ENCODE assay signal across 28 cellular contexts in genomic region chr4:61079427-61079826, GRCh38.
A peak's percentile ranks its signal among the peaks of the same experiment; 100 is the strongest.
DNase-seq lines count a peak whose midpoint lies in the region; ATAC-seq and TF ChIP-seq lines count a peak whose summit lies in the region.
"Had no signal": no experiment of that assay in that cellular context is flagged by ENCODE, and none has a peak within 500 bp of the region (broad histone marks: within the 10 kb centered on the region; RNA-seq: fewer than 3 reads in every experiment).

No MANE protein-coding gene starts in this region.

- H3K4me3 ChIP-seq in breast epithelium, result no peak overlapping the region
- H3K4me3 ChIP-seq in PC-3 (ENCODE audit: low read length), result no peak overlapping the region
- H3K4me3 ChIP-seq in choroid plexus epithelial cell (ENCODE audit: low read depth, low read length), result no peak overlapping the region
- H3K4me3 ChIP-seq: GM12878, GM23338 had no signal

- CTCF ChIA-PET in MCF 10A (lab: Yijun Ruan, JAX), result no interaction called here
- CTCF ChIA-PET in PC-3 (lab: Charles Lee), result no interaction called here
- CTCF ChIA-PET in HEK293T (lab: Yijun Ruan, JAX), result no interaction called here

- POLR2A ChIA-PET in MCF 10A (lab: Yijun Ruan, JAX) (no interaction called here), PC-3 (lab: Charles Lee; ENCODE audit: unreplicated experiment) (no interaction called here), HEK293T (lab: Yijun Ruan, JAX) (no interaction called here)

- ATAC-seq in PC-3, result peak; percentile 15
- ATAC-seq: GM12878, GM23338, HepG2 had no signal

- no TSS peak for BruUV-seq in MCF 10A (replicated peaks; lab: Mats Ljungman, UMichigan)
- BruUV-seq in PC-3 (replicated peaks; lab: Mats Ljungman, UMichigan), result no TSS peak

- H3K4me1 Mint-ChIP-seq in MCF 10A (ENCODE audit: insufficient read depth, unreplicated experiment), result peaks cover 7% of the 10 kb centered on the region
- H3K4me1 Mint-ChIP-seq: GM23338 had no signal

- H4K20me1 ChIP-seq in PC-3 (ENCODE audit: low read length), result no peaks in the 10 kb centered on the region

- H3K36me3 Mint-ChIP-seq in MCF 10A (ENCODE audit: insufficient read depth, unreplicated experiment), result no peaks in the 10 kb centered on the region

- H3K27me3 ChIP-seq in breast epithelium (no peaks in the 10 kb centered on the region), PC-3 (ENCODE audit: low read length) (no peaks in the 10 kb centered on the region)
- H3K27me3 ChIP-seq: BE2C had no signal

- H3K9me3 Mint-ChIP-seq in MCF 10A (ENCODE audit: unreplicated experiment), result peaks cover 10% of the 10 kb centered on the region
- H3K9me3 Mint-ChIP-seq: GM23338 had no signal

- no peaks in the 10 kb centered on the region for H3K9me3 ChIP-seq in breast epithelium
- no peaks in the 10 kb centered on the region for H3K9me3 ChIP-seq in PC-3 (ENCODE audit: low read length)
- H3K9me3 ChIP-seq: BE2C had no signal

- no peaks in the 10 kb centered on the region for H3F3A ChIP-seq in PC-3 (ENCODE audit: low read length, unreplicated experiment)

- TF ChIP-seq CTCF in MCF 10A (IDR thresholded peaks at IDR 0.05; ENCODE audit: unreplicated experiment) (no peak), breast epithelium (IDR thresholded peaks at IDR 0.05) (no peak), PC-3 (conservative IDR thresholded peaks at IDR 0.05; ENCODE audit: low read depth, low read length) (no peak), choroid plexus epithelial cell (conservative IDR thresholded peaks at IDR 0.05; ENCODE audit: low read depth, low read length) (no peak)

- H3K4me2 ChIP-seq in PC-3 (ENCODE audit: low read length), result no peak overlapping the region
- H3K4me2 ChIP-seq: GM23338 had no signal

- no peak overlapping the region for H3K27ac ChIP-seq in breast epithelium
- H3K27ac ChIP-seq in PC-3 (ENCODE audit: low read length), result no peak overlapping the region
- H3K27ac ChIP-seq: 22Rv1 had no signal

- H3K9ac ChIP-seq in PC-3 (ENCODE audit: low read length), result no peak overlapping the region

- H3K27me3 Mint-ChIP-seq in MCF 10A (ENCODE audit: insufficient read depth, unreplicated experiment), result no peaks in the 10 kb centered on the region

- H2AFZ ChIP-seq in PC-3 (ENCODE audit: low read length), result no peak overlapping the region
- H2AFZ ChIP-seq: GM23338 had no signal

- H3K36me3 ChIP-seq in breast epithelium (no peaks in the 10 kb centered on the region), PC-3 (ENCODE audit: low read depth, low read length) (no peaks in the 10 kb centered on the region)
- H3K36me3 ChIP-seq: BE2C had no signal

- peak overlapping the region; percentile 31 for H3K27ac Mint-ChIP-seq in MCF 10A (ENCODE audit: low read depth, unreplicated experiment)
- H3K27ac Mint-ChIP-seq: GM23338 had no signal

- intact Hi-C loops in MCF 10A (cut with micrococcal nuclease) (no loop called here), breast epithelium (cut with DNase I; ENCODE audit: low total_unique reads) (no loop called here), PC-3 (cut with micrococcal nuclease) (no loop called here)

- H3K4me1 ChIP-seq in breast epithelium (no peaks in the 10 kb centered on the region), PC-3 (ENCODE audit: insufficient read depth, low read length) (no peaks in the 10 kb centered on the region)
- H3K4me1 ChIP-seq: BE2C had no signal

- H3K9me2 ChIP-seq in PC-3 (replicated peaks; ENCODE audit: low read length), result 0 out of 2 replicates have a peak, but pooled peaks cover 6% of the 10 kb centered on the region

- H3K79me2 ChIP-seq in PC-3 (ENCODE audit: low read length), result no peaks in the 10 kb centered on the region

- peak; percentile 40 for DNase-seq in MCF 10A (ENCODE audit: unreplicated experiment)
- no peak for DNase-seq in breast epithelium (ENCODE audit: low spot score in 2 of 2)
- peak; percentile 51 for DNase-seq in PC-3
- DNase-seq in choroid plexus epithelial cell (ENCODE audit: low read depth), result peak; percentile 1
- no peak for DNase-seq in stimulated activated CD8-positive, alpha-beta memory T cell treated with anti-CD3 and anti-CD28 coated beads, Interleukin-4, amount 100 ng/mL, for 48 hours
- no peak for DNase-seq in stimulated activated CD4-positive, alpha-beta T cell treated with anti-CD3 and anti-CD28 coated beads, Interleukin-1b, Interleukin-23, amount 100 ng/mL, for 48 hours
- DNase-seq in NCI-H2081 treated with DMSO at 0.1 percent for 48 hours (lab: John Stamatoyannopoulos, UW), result no peak
- DNase-seq in HEK293T (ENCODE audit: extremely low spot score), result no peak
- DNase-seq: ACHN; BE2C; DMS153; DND-41; HCEC 1CT; Karpas-422; MV-4-11; NCI-H1105; NCI-H146; NCI-H1930; NCI-H446 treated with DMSO at 0.1 percent for 48 hours; NCI-H526; NCI-H82; NK-92 treated with Interleukin-12 subunit alpha and Interleukin-12 subunit beta, amount 100 ng/mL, for 24 hours; RPMI8226; SHP77 had no signal

- no peak for TF ChIP-seq POLR2A in breast epithelium (IDR thresholded peaks at IDR 0.05)

- H3K4me3 Mint-ChIP-seq in MCF 10A (ENCODE audit: unreplicated experiment), result no peak overlapping the region
- H3K4me3 Mint-ChIP-seq: GM23338 had no signal

TF ChIP-seq in HEK293T, 16 proteins besides CTCF, POLR2A, EP300 and RAD21:
- TF ChIP-seq BHLHE40 (IDR thresholded peaks at IDR 0.05; ENCODE audit: borderline replicate concordance), result no peak
- no peak for TF ChIP-seq FOXK2 (IDR thresholded peaks at IDR 0.05)
- no peak for TF ChIP-seq FOXM1 (IDR thresholded peaks at IDR 0.05; ENCODE audit: borderline replicate concordance)
- TF ChIP-seq FOXA1 (IDR thresholded peaks at IDR 0.05), result no peak
- no peak for TF ChIP-seq ZNF384 (IDR thresholded peaks at IDR 0.05)
- TF ChIP-seq SP1 (IDR thresholded peaks at IDR 0.05), result no peak
- no peak for TF ChIP-seq L3MBTL2 (conservative IDR thresholded peaks at IDR 0.05)
- TF ChIP-seq NFRKB (IDR thresholded peaks at IDR 0.05), result no peak
- TF ChIP-seq HDGF (IDR thresholded peaks at IDR 0.05; ENCODE audit: borderline replicate concordance), result no peak
- no peak for TF ChIP-seq SUZ12 (IDR thresholded peaks at IDR 0.05)
- no peak for TF ChIP-seq ARNT (IDR thresholded peaks at IDR 0.05)
- TF ChIP-seq ELF4 (IDR thresholded peaks at IDR 0.05), result no peak
- no peak for TF ChIP-seq TARDBP (IDR thresholded peaks at IDR 0.05)

Comparison
In these comparisons a context has a peak if more than half of its experiments do, and no peak if none do; other contexts are left out.
1. DNase-seq: peak in MCF 10A (single experiment), PC-3 (single experiment) and choroid plexus epithelial cell (single experiment); none in breast epithelium (0 of 2), stimulated activated CD8-positive, alpha-beta memory T cell treated with anti-CD3 and anti-CD28 coated beads, Interleukin-4, amount 100 ng/mL, for 48 hours (single experiment), stimulated activated CD4-positive, alpha-beta T cell treated with anti-CD3 and anti-CD28 coated beads, Interleukin-1b, Interleukin-23, amount 100 ng/mL, for 48 hours (single experiment), NCI-H2081 treated with DMSO at 0.1 percent for 48 hours (single experiment) and HEK293T (single experiment).